In the genomic region with DNA sequence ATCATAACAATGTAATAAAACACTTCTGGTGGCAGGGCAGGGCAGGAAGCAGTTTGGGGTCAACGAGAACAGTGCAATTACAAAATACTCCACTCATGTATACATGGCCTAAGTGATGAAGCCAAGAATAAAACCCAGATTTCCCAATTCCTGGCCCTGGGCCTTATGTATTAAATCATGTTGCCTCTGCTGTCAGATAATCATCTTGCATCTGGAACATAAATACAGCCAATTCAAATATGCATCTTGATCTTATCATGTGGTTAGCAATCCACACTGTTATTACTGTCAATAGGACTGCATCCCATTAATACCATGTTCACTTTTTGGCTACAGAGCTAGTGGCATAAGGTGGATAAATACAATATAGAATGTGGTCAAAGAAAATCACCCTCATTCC, we compare ENCODE assay signal across 21 cellular contexts.
A peak's percentile ranks its signal among the peaks of the same experiment; 100 is the strongest.
DNase-seq lines count a peak whose midpoint lies in the region; ATAC-seq and TF ChIP-seq lines count a peak whose summit lies in the region.
"Had no signal": no experiment of that assay in that cellular context is flagged by ENCODE, and none has a peak within 500 bp of the region (broad histone marks: within the 10 kb centered on the region; RNA-seq: fewer than 3 reads in every experiment).

No MANE protein-coding gene starts in this region.

- H3K27ac ChIP-seq in WERI-Rb-1 = no peak overlapping the region
- H3K27ac ChIP-seq: ascending aorta, colonic mucosa, tibial nerve had no signal

- H3K9me3 ChIP-seq in WERI-Rb-1 (ENCODE audit: severe bottlenecking) = no peaks in the 10 kb centered on the region
- H3K9me3 ChIP-seq: ascending aorta, colonic mucosa, MG63, tibial nerve had no signal

- DNase-seq in DMS79 treated with DMSO at 0.1 percent for 48 hours (lab: John Stamatoyannopoulos, UW) = peak; percentile 14
- no peak for DNase-seq in DMS79 (lab: John Stamatoyannopoulos, UW)
- DNase-seq in MV-4-11 (lab: John Stamatoyannopoulos, UW) = peak; percentile 29
- peak; percentile 36 for DNase-seq in SHP77 treated with DMSO at 0.1 percent for 48 hours (lab: John Stamatoyannopoulos, UW)
- peak; percentile 10 for DNase-seq in fibroblast of the conjunctiva (ENCODE audit: low read depth)
- no peak for DNase-seq in WERI-Rb-1
- DNase-seq in GOT3 (lab: John Stamatoyannopoulos, UW) = no peak
- DNase-seq: activated effector memory CD4-positive, alpha-beta T cell treated with Interleukin-2 at 50 U/mL for 16 hours; CD4-positive, alpha-beta memory T cell; colonic mucosa; hypothalamus; MG63; NCI-H510A; small intestine; T-helper 2 cell had no signal

- H3K27me3 ChIP-seq in WERI-Rb-1 (ENCODE audit: insufficient read depth, low read depth, severe bottlenecking) = no peaks in the 10 kb centered on the region
- H3K27me3 ChIP-seq: ascending aorta, colonic mucosa, MG63, tibial nerve had no signal

- H3K4me3 ChIP-seq in WERI-Rb-1 (ENCODE audit: low read depth, low read length) = no peak overlapping the region
- H3K4me3 ChIP-seq: ascending aorta, colonic mucosa, GM23338, MG63, tibial nerve had no signal

- H3K36me3 ChIP-seq in WERI-Rb-1 = no peaks in the 10 kb centered on the region
- H3K36me3 ChIP-seq: ascending aorta, colonic mucosa, MG63, tibial nerve had no signal

- no peak for TF ChIP-seq CTCF in WERI-Rb-1 (IDR thresholded peaks at IDR 0.05; ENCODE audit: low read depth, low read length)

- ATAC-seq in HG02571 (IDR thresholded peaks at IDR 0.05; ENCODE audit: unreplicated experiment) = no peak
- ATAC-seq: activated CD4-positive, CD25-positive, alpha-beta regulatory T cell treated with anti-CD3 and anti-CD28 coated beads, Interleukin-2, amount 50 U/mL, for 24 hours; GM23338; stimulated activated memory B cell treated with anti-CD40 and anti-IgM and Interleukin-4, amounts not matched to agents 10 μg/mL and 1 μg/mL and 100 μg/mL, for 72 hours had no signal

Comparison
In these comparisons a context has a peak if more than half of its experiments do, and no peak if none do; other contexts are left out.
1. DNase-seq: peak in DMS79 treated with DMSO at 0.1 percent for 48 hours (single experiment), MV-4-11 (single experiment), SHP77 treated with DMSO at 0.1 percent for 48 hours (single experiment) and fibroblast of the conjunctiva (single experiment); none in DMS79 (single experiment), WERI-Rb-1 (single experiment) and GOT3 (single experiment).